10 cellular contexts compared by ENCODE assay signal in genomic region chr16:31344712-31345111, GRCh38. TPM values are rescaled to one million over a fixed set of nuclear protein-coding genes. Genes with fewer than 3 reads are reported as not detected.
A peak's percentile ranks its signal among the peaks of the same experiment; 100 is the strongest.
DNase-seq lines count a peak whose midpoint lies in the region; ATAC-seq and TF ChIP-seq lines count a peak whose summit lies in the region.
"Had no signal": no experiment of that assay in that cellular context is flagged by ENCODE, and none has a peak within 500 bp of the region (broad histone marks: within the 10 kb centered on the region; RNA-seq: fewer than 3 reads in every experiment).

No MANE protein-coding gene starts in this region.

- H3K27ac ChIP-seq in BLaER1 = no peak overlapping the region
- H3K27ac ChIP-seq: spleen had no signal

- DNase-seq in RPMI8226 = peak; percentile 36
- no peak for DNase-seq in effector CD4-positive, alpha-beta T cell
- no peak for DNase-seq in DMS53 (lab: John Stamatoyannopoulos, UW)
- DNase-seq in WTC11 (ENCODE audit: low spot score) = no peak
- DNase-seq in NCI-H1105 (lab: John Stamatoyannopoulos, UW) = no peak
- DNase-seq: IMR-90, spleen had no signal

- H3K4me1 ChIP-seq in BLaER1 = peaks cover 35% of the 10 kb centered on the region

- H3K4me2 ChIP-seq in BLaER1 = peak overlapping the region; percentile 56

- no peaks in the 10 kb centered on the region for H3K36me3 ChIP-seq in BLaER1
- H3K36me3 ChIP-seq: spleen had no signal

- no peaks in the 10 kb centered on the region for H3K27me3 ChIP-seq in BLaER1
- H3K27me3 ChIP-seq: spleen had no signal

- POLR2A ChIA-PET in WTC11 (lab: Charles Lee) = no interaction called here

- H3K36me3 Mint-ChIP-seq in WTC11 = no peaks in the 10 kb centered on the region

- TF ChIP-seq CTCF in WTC11 (IDR thresholded peaks at IDR 0.05) = no peak

- peaks cover 11% of the 10 kb centered on the region for H3K27me3 Mint-ChIP-seq in WTC11 (ENCODE audit: low read depth)

- no peaks in the 10 kb centered on the region for H4K20me1 ChIP-seq in BLaER1

- H3K9me3 Mint-ChIP-seq in WTC11 = no peaks in the 10 kb centered on the region

- H3K4me1 Mint-ChIP-seq in WTC11 = no peaks in the 10 kb centered on the region

- no peaks in the 10 kb centered on the region for H3K9me3 ChIP-seq in BLaER1
- H3K9me3 ChIP-seq: spleen had no signal

- H3K4me3 Mint-ChIP-seq in WTC11 = no peak overlapping the region

- no peak overlapping the region for H3K9ac ChIP-seq in BLaER1

- CTCF ChIA-PET in WTC11 (lab: Charles Lee) = interaction anchor here (0.8 kb wide), 1 partner anchor 116 kb away, joined by 3 read pairs; no protein-coding TSS in a partner anchor

- peak; percentile 94 for ATAC-seq in GM18909 (IDR thresholded peaks at IDR 0.05; ENCODE audit: poor library complexity, unreplicated experiment)
- peak; percentile 84 for ATAC-seq in HG02798 (IDR thresholded peaks at IDR 0.05; ENCODE audit: poor library complexity, unreplicated experiment)
- ATAC-seq in WTC11 = no peak

- H3K27ac Mint-ChIP-seq in WTC11 = no peak overlapping the region

- no peak overlapping the region for H3K4me3 ChIP-seq in BLaER1

TF ChIP-seq in WTC11, 78 proteins besides CTCF, POLR2A, EP300 and RAD21:
- TF ChIP-seq ETV6 (CRISPR knock-in tag; IDR thresholded peaks at IDR 0.05) = no peak
- no peak for TF ChIP-seq AFF4 (CRISPR knock-in tag; IDR thresholded peaks at IDR 0.05; ENCODE audit: borderline replicate concordance)
- TF ChIP-seq ZNF317 (CRISPR knock-in tag; IDR thresholded peaks at IDR 0.05; ENCODE audit: borderline replicate concordance, low read depth) = no peak
- no peak for TF ChIP-seq PREB (CRISPR knock-in tag; IDR thresholded peaks at IDR 0.05; ENCODE audit: borderline replicate concordance)
TF ChIP-seq in WTC11: peak in this region for 0.

RNA-seq across cellular contexts. Expression of gene ITGAX, which starts 10.3 kb away (rescaled TPM):
- total RNA-seq in WTC11 (2021) = 0.25 to 0.33 TPM (median 0.32 TPM) in 3 replicates

RNA-seq across cellular contexts. Expression of gene ITGAD, which starts 48.4 kb away (rescaled TPM):
- not detected in 3 replicates for total RNA-seq in WTC11 (2021)
- total RNA-seq: IMR-90 had no signal
